ENCODE assay signal across 25 cellular contexts in genomic region chr3:130907500-130907899, GRCh38. TPM values are rescaled to one million over a fixed set of nuclear protein-coding genes. Genes with fewer than 3 reads are reported as not detected.
A peak's percentile ranks its signal among the peaks of the same experiment; 100 is the strongest.
DNase-seq lines count a peak whose midpoint lies in the region; ATAC-seq and TF ChIP-seq lines count a peak whose summit lies in the region.
"Had no signal": no experiment of that assay in that cellular context is flagged by ENCODE, and none has a peak within 500 bp of the region (broad histone marks: within the 10 kb centered on the region; RNA-seq: fewer than 3 reads in every experiment).

No MANE protein-coding gene starts in this region.

- no peak overlapping the region for H3K4me2 ChIP-seq in GM23338
- H3K4me2 ChIP-seq: A549 had no signal

- TF ChIP-seq POLR2A in lower leg skin (IDR thresholded peaks at IDR 0.05) = no peak

- H3K4me1 Mint-ChIP-seq in activated CD4-positive, alpha-beta T cell treated with anti-CD3 and anti-CD28 coated beads for 36 hours = peaks cover 43% of the 10 kb centered on the region
- H3K4me1 Mint-ChIP-seq in stimulated activated naive CD8-positive, alpha-beta T cell treated with anti-CD3 and anti-CD28 coated beads, Interleukin-15, amount 100 ng/mL, for 72 hours = peaks cover 47% of the 10 kb centered on the region
- H3K4me1 Mint-ChIP-seq in activated T-helper 1 cell treated with anti-CD3 and anti-CD28 coated beads, Interleukin-12 subunit alpha, Interleukin-12 subunit beta, Interleukin-2, Interleukin-4 antibody, amounts not matched to agents 30 ng/mL and 10 ng/mL and 1 ng/mL, durations not matched to agents 14 hours and 24 hours and 36 hours (ENCODE audit: low read depth) = peaks cover 46% of the 10 kb centered on the region
- peaks cover 4% of the 10 kb centered on the region; the same call in 2 of the 3 replicates for H3K4me1 Mint-ChIP-seq in GM23338

- peaks cover 9% of the 10 kb centered on the region for H3K36me3 Mint-ChIP-seq in activated CD4-positive, alpha-beta T cell treated with anti-CD3 and anti-CD28 coated beads for 36 hours (ENCODE audit: low read depth)
- peaks cover 8% of the 10 kb centered on the region for H3K36me3 Mint-ChIP-seq in activated T-helper 1 cell treated with anti-CD3 and anti-CD28 coated beads, Interleukin-12 subunit alpha, Interleukin-12 subunit beta, Interleukin-2, Interleukin-4 antibody, amounts not matched to agents 30 ng/mL and 10 ng/mL and 1 ng/mL, durations not matched to agents 14 hours and 24 hours and 36 hours (ENCODE audit: low read depth)
- peaks cover 4% of the 10 kb centered on the region; the same call in 2 of the 3 replicates for H3K36me3 Mint-ChIP-seq in GM23338 (ENCODE audit: low read depth)
- H3K36me3 Mint-ChIP-seq: immature natural killer cell had no signal

- H3K27ac ChIP-seq in GM23338 (ENCODE audit: low read depth) = no peak overlapping the region
- H3K27ac ChIP-seq: A549, adrenal gland, SJCRH30, upper lobe of left lung had no signal

- DNase-seq in activated CD4-positive, alpha-beta T cell treated with anti-CD3 and anti-CD28 coated beads for 36 hours = no peak
- no peak for DNase-seq in activated CD4-positive, alpha-beta T cell treated with anti-CD3 and anti-CD28 coated beads, Interleukin-2, amount 50 U/mL, for 1 hour
- no peak for DNase-seq in stimulated activated naive CD8-positive, alpha-beta T cell treated with anti-CD3 and anti-CD28 coated beads, Interleukin-15, amount 100 ng/mL, for 72 hours
- DNase-seq in stimulated activated naive CD8-positive, alpha-beta T cell treated with anti-CD3 and anti-CD28 coated beads, Interleukin-15, Interleukin-2, amounts not matched to agents 100 U/mL and 50 U/mL, for 24 hours = no peak
- DNase-seq in activated T-helper 1 cell treated with anti-CD3 and anti-CD28 coated beads, Interleukin-12 subunit alpha, Interleukin-12 subunit beta, Interleukin-2, Interleukin-4 antibody, amounts not matched to agents 30 ng/mL and 10 ng/mL and 1 ng/mL, durations not matched to agents 14 hours and 24 hours and 36 hours (ENCODE audit: low spot score) = no peak
- DNase-seq in RPMI8226 (no peak), lower leg skin (ENCODE audit: low spot score in 2 of 2) (no peak), GM23338 (ENCODE audit: low spot score) (no peak)
- DNase-seq: activated CD4-positive, CD25-positive, alpha-beta regulatory T cell treated with anti-CD3 and anti-CD28 coated beads, Interleukin-2, amount 50 U/mL, for 72 hours; activated effector memory CD4-positive, alpha-beta T cell treated with Interleukin-2 at 50 U/mL for 16 hours; adrenal gland; DND-41; erythroblast; immature natural killer cell; left cardiac atrium; NCI-H1092 treated with DMSO at 0.1 percent for 48 hours; NCI-H187; NCI-H446 treated with DMSO at 0.1 percent for 48 hours; NCI-H82; SJCRH30; stimulated activated CD4-positive, alpha-beta T cell treated with anti-CD3 and anti-CD28 coated beads, Interleukin-4, amount 100 ng/mL, for 1 hour; substantia nigra; upper lobe of left lung had no signal

- POLR2A ChIA-PET in activated CD4-positive, alpha-beta T cell treated with anti-CD3 and anti-CD28 coated beads for 36 hours (lab: Charles Lee) = no interaction called here

- no peaks in the 10 kb centered on the region for H3K27me3 ChIP-seq in GM23338 (ENCODE audit: insufficient read depth)
- H3K27me3 ChIP-seq: adrenal gland, SJCRH30, upper lobe of left lung had no signal

- TF ChIP-seq CTCF in lower leg skin (IDR thresholded peaks at IDR 0.05) (no peak), GM23338 (conservative IDR thresholded peaks at IDR 0.05; ENCODE audit: low read depth in 2 of 2) (no peak)

- no peaks in the 10 kb centered on the region for H3K27me3 Mint-ChIP-seq in activated CD4-positive, alpha-beta T cell treated with anti-CD3 and anti-CD28 coated beads for 36 hours
- no peaks in the 10 kb centered on the region for H3K27me3 Mint-ChIP-seq in stimulated activated naive CD8-positive, alpha-beta T cell treated with anti-CD3 and anti-CD28 coated beads, Interleukin-15, amount 100 ng/mL, for 72 hours
- H3K27me3 Mint-ChIP-seq in activated T-helper 1 cell treated with anti-CD3 and anti-CD28 coated beads, Interleukin-12 subunit alpha, Interleukin-12 subunit beta, Interleukin-2, Interleukin-4 antibody, amounts not matched to agents 30 ng/mL and 10 ng/mL and 1 ng/mL, durations not matched to agents 14 hours and 24 hours and 36 hours (ENCODE audit: insufficient read depth) = no peaks in the 10 kb centered on the region
- H3K27me3 Mint-ChIP-seq in GM23338 (ENCODE audit: insufficient read depth, low read depth, poor library complexity) = no peaks in the 10 kb centered on the region
- H3K27me3 Mint-ChIP-seq: dendritic cell treated with granulocyte-macrophage colony-stimulating factor and Interleukin-4, amounts not matched to agents 40 ng/mL and 50 ng/mL, for 4 days had no signal

- no peak overlapping the region for H3K4me3 ChIP-seq in lower leg skin (ENCODE audit: low read depth, poor library complexity, severe bottlenecking)
- H3K4me3 ChIP-seq in GM23338 = no peak overlapping the region
- H3K4me3 ChIP-seq: A549, adrenal gland, SJCRH30, upper lobe of left lung had no signal

- peaks cover 85% of the 10 kb centered on the region for H3K79me2 ChIP-seq in GM23338 (replicated peaks; ENCODE audit: insufficient read depth)

- peaks cover 5% of the 10 kb centered on the region; the same call in 1 of the 2 replicates for H3K4me1 ChIP-seq in GM23338 (ENCODE audit: insufficient read depth)
- H3K4me1 ChIP-seq: SJCRH30 had no signal

- ATAC-seq in activated CD4-positive, alpha-beta T cell treated with anti-CD3 and anti-CD28 coated beads for 36 hours = peak; percentile 55
- no peak for ATAC-seq in stimulated activated naive CD8-positive, alpha-beta T cell treated with anti-CD3 and anti-CD28 coated beads, Interleukin-15, amount 100 ng/mL, for 72 hours
- ATAC-seq in stimulated activated naive CD8-positive, alpha-beta T cell treated with anti-CD3 and anti-CD28 coated beads, Interleukin-15, Interleukin-2, amounts not matched to agents 100 U/mL and 50 U/mL, for 24 hours = no peak
- no peak for ATAC-seq in GM23338
- ATAC-seq: A549, left cardiac atrium had no signal

- peaks cover 25% of the 10 kb centered on the region; the same call in 1 of the 2 replicates for H4K20me1 ChIP-seq in GM23338 (replicated peaks; ENCODE audit: insufficient read depth)

- H3K36me3 ChIP-seq in GM23338 (ENCODE audit: insufficient read depth) = no peaks in the 10 kb centered on the region
- H3K36me3 ChIP-seq: adrenal gland, upper lobe of left lung had no signal

- no peaks in the 10 kb centered on the region for H3F3A ChIP-seq in GM23338 (replicated peaks; ENCODE audit: low read depth)

- peaks cover 2% of the 10 kb centered on the region for H3K9me3 Mint-ChIP-seq in activated CD4-positive, alpha-beta T cell treated with anti-CD3 and anti-CD28 coated beads for 36 hours (ENCODE audit: low read depth)
- H3K9me3 Mint-ChIP-seq in stimulated activated naive CD8-positive, alpha-beta T cell treated with anti-CD3 and anti-CD28 coated beads, Interleukin-15, amount 100 ng/mL, for 72 hours = no peaks in the 10 kb centered on the region
- no peaks in the 10 kb centered on the region for H3K9me3 Mint-ChIP-seq in activated T-helper 1 cell treated with anti-CD3 and anti-CD28 coated beads, Interleukin-12 subunit alpha, Interleukin-12 subunit beta, Interleukin-2, Interleukin-4 antibody, amounts not matched to agents 30 ng/mL and 10 ng/mL and 1 ng/mL, durations not matched to agents 14 hours and 24 hours and 36 hours
- peaks cover 3% of the 10 kb centered on the region; the same call in 2 of the 3 replicates for H3K9me3 Mint-ChIP-seq in GM23338
- H3K9me3 Mint-ChIP-seq: dendritic cell treated with granulocyte-macrophage colony-stimulating factor and Interleukin-4, amounts not matched to agents 40 ng/mL and 50 ng/mL, for 4 days; immature natural killer cell had no signal

- intact Hi-C loops in activated CD4-positive, alpha-beta T cell treated with anti-CD3 and anti-CD28 coated beads for 36 hours (cut with DNase I, micrococcal nuclease) = loop anchor here in 1 of 2 experiments (1.0 kb wide), 1 partner anchor 11 kb away; no protein-coding TSS in a partner anchor
- intact Hi-C loops in activated T-helper 1 cell treated with anti-CD3 and anti-CD28 coated beads, Interleukin-12 subunit alpha, Interleukin-12 subunit beta, Interleukin-2, Interleukin-4 antibody, amounts not matched to agents 30 ng/mL and 10 ng/mL and 1 ng/mL, durations not matched to agents 14 hours and 24 hours and 36 hours (cut with micrococcal nuclease) = loop anchor here (5.0 kb wide), 1 partner anchor 475 kb away; the partner anchor contains the start of gene NUDT16
- intact Hi-C loops in lower leg skin (cut with DNase I; ENCODE audit: low total_unique reads) = no loop called here

- H3K4me3 Mint-ChIP-seq in activated CD4-positive, alpha-beta T cell treated with anti-CD3 and anti-CD28 coated beads for 36 hours = no peak overlapping the region
- H3K4me3 Mint-ChIP-seq in stimulated activated naive CD8-positive, alpha-beta T cell treated with anti-CD3 and anti-CD28 coated beads, Interleukin-15, amount 100 ng/mL, for 72 hours = peak overlapping the region; percentile 15 to 50
- H3K4me3 Mint-ChIP-seq in activated T-helper 1 cell treated with anti-CD3 and anti-CD28 coated beads, Interleukin-12 subunit alpha, Interleukin-12 subunit beta, Interleukin-2, Interleukin-4 antibody, amounts not matched to agents 30 ng/mL and 10 ng/mL and 1 ng/mL, durations not matched to agents 14 hours and 24 hours and 36 hours = peak overlapping the region; percentile 60
- H3K4me3 Mint-ChIP-seq in GM23338 = no peak overlapping the region
- H3K4me3 Mint-ChIP-seq: dendritic cell treated with granulocyte-macrophage colony-stimulating factor and Interleukin-4, amounts not matched to agents 40 ng/mL and 50 ng/mL, for 4 days; immature natural killer cell had no signal

- CTCF ChIA-PET in activated CD4-positive, alpha-beta T cell treated with anti-CD3 and anti-CD28 coated beads for 36 hours (lab: Charles Lee) = interaction anchor here (0.7 kb wide), 1 partner anchor 16 kb away, joined by 3 read pairs; no protein-coding TSS in a partner anchor

- no peaks in the 10 kb centered on the region for H3K9me2 ChIP-seq in GM23338 (ENCODE audit: insufficient read depth)

- no peak overlapping the region for H3K27ac Mint-ChIP-seq in activated CD4-positive, alpha-beta T cell treated with anti-CD3 and anti-CD28 coated beads for 36 hours
- H3K27ac Mint-ChIP-seq in stimulated activated naive CD8-positive, alpha-beta T cell treated with anti-CD3 and anti-CD28 coated beads, Interleukin-15, amount 100 ng/mL, for 72 hours = no peak overlapping the region
- H3K27ac Mint-ChIP-seq in activated T-helper 1 cell treated with anti-CD3 and anti-CD28 coated beads, Interleukin-12 subunit alpha, Interleukin-12 subunit beta, Interleukin-2, Interleukin-4 antibody, amounts not matched to agents 30 ng/mL and 10 ng/mL and 1 ng/mL, durations not matched to agents 14 hours and 24 hours and 36 hours = peak overlapping the region; percentile 55
- no peak overlapping the region for H3K27ac Mint-ChIP-seq in GM23338
- H3K27ac Mint-ChIP-seq: dendritic cell treated with granulocyte-macrophage colony-stimulating factor and Interleukin-4, amounts not matched to agents 40 ng/mL and 50 ng/mL, for 4 days had no signal

- H2AFZ ChIP-seq in GM23338 = no peak overlapping the region

RNA-seq across cellular contexts. Expression of gene ATP2C1, which starts 13.6 kb away (rescaled TPM):
- total RNA-seq in activated CD4-positive, alpha-beta T cell treated with anti-CD3 and anti-CD28 coated beads for 36 hours = 10 to 100 TPM; 47.4 to 48.5 TPM
- total RNA-seq in activated T-helper 1 cell treated with anti-CD3 and anti-CD28 coated beads, Interleukin-12 subunit alpha, Interleukin-12 subunit beta, Interleukin-2, Interleukin-4 antibody, amounts not matched to agents 30 ng/mL and 10 ng/mL and 1 ng/mL, durations not matched to agents 14 hours and 24 hours and 36 hours = 66.1 and 70.0 TPM in 2 replicates
- total RNA-seq in lower leg skin = 10 to 100 TPM; 53.0 to 63.7 (median 60.2) TPM
- 75.7 and 81.9 TPM in 2 replicates for total RNA-seq in GM23338 (2014; rRNA removed; shearing (Covaris generic))
- 21.2 and 28.1 TPM in 2 replicates for polyA plus RNA-seq in GM23338 (2016; fragmentation: Nextera tagmentation; extraction: Ambion mirVana)

Comparison
In these comparisons a context has a peak if more than half of its experiments do, and no peak if none do; other contexts are left out.
1. H3K4me3 Mint-ChIP-seq: peak in stimulated activated naive CD8-positive, alpha-beta T cell treated with anti-CD3 and anti-CD28 coated beads, Interleukin-15, amount 100 ng/mL, for 72 hours (2 of 2) and activated T-helper 1 cell treated with anti-CD3 and anti-CD28 coated beads, Interleukin-12 subunit alpha, Interleukin-12 subunit beta, Interleukin-2, Interleukin-4 antibody, amounts not matched to agents 30 ng/mL and 10 ng/mL and 1 ng/mL, durations not matched to agents 14 hours and 24 hours and 36 hours (single experiment); none in activated CD4-positive, alpha-beta T cell treated with anti-CD3 and anti-CD28 coated beads for 36 hours (single experiment) and GM23338 (single experiment).